ENCODE assay signal across 8 cellular contexts in the genomic region with DNA sequence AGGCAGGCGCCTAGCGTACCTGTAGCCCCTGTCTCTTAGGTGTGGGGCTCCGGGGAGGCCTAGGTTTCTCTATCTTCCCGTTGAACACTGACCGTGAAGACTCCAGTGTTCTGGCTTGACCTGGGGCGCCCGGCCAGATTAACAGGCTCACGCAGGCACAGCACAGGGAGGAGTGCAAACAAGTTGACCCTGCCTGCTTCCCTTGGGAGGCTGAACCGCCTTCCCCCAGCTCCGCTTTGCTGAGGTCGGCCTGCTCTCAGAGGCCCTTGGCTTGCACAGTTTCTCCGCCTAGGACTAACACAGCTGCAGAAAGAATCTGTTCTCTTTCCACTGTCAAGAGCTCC. TPM values are rescaled to one million over a fixed set of nuclear protein-coding genes. Genes with fewer than 3 reads are reported as not detected.
A peak's percentile ranks its signal among the peaks of the same experiment; 100 is the strongest.
DNase-seq lines count a peak whose midpoint lies in the region; ATAC-seq, FAIRE-seq and TF ChIP-seq lines count a peak whose summit lies in the region.

No MANE protein-coding gene starts in this region.

- H3K9me3 Mint-ChIP-seq in activated CD4-positive, alpha-beta memory T cell treated with anti-CD3 and anti-CD28 coated beads, Interleukin-2, amount 10 ng/mL, durations not matched to agents 7 days and 5 days: no peaks in the 10 kb centered on the region

- CTCF ChIA-PET in activated CD4-positive, alpha-beta memory T cell treated with anti-CD3 and anti-CD28 coated beads, Interleukin-2, amount 10 ng/mL, durations not matched to agents 7 days and 5 days (lab: Charles Lee): interaction anchor here (1.1 to 2.3 kb wide), 7 partner anchors 17 to 344 kb away, joined by 3 to 13 read pairs (median 4); partner anchors contain the start of genes FAM136A, MXD1 and SNRPG

- peak overlapping the region; percentile 78 for H3K27ac ChIP-seq in neutrophil

- no peaks in the 10 kb centered on the region for H3K27me3 Mint-ChIP-seq in activated CD4-positive, alpha-beta memory T cell treated with anti-CD3 and anti-CD28 coated beads, Interleukin-2, amount 10 ng/mL, durations not matched to agents 7 days and 5 days

- no peaks in the 10 kb centered on the region for H3K36me3 ChIP-seq in neutrophil

- ATAC-seq in HG03139 (IDR thresholded peaks at IDR 0.05; ENCODE audit: unreplicated experiment) (peak; percentile 11), HG02571 (IDR thresholded peaks at IDR 0.05; ENCODE audit: unreplicated experiment) (no peak)

- no peak for TF ChIP-seq POLR2A in H54 (IDR thresholded peaks at IDR 0.05; ENCODE audit: low read depth, low read length)

- POLR2A ChIA-PET in activated CD4-positive, alpha-beta memory T cell treated with anti-CD3 and anti-CD28 coated beads, Interleukin-2, amount 10 ng/mL, durations not matched to agents 7 days and 5 days (lab: Charles Lee): interaction anchor here (0.6 to 3.9 kb wide), 16 partner anchors 10 to 821 kb away, joined by 3 to 65 read pairs (median 4); partner anchors contain the start of genes AAK1, C2orf42, MXD1 and NFU1

- peaks cover 5% of the 10 kb centered on the region for H3K36me3 Mint-ChIP-seq in activated CD4-positive, alpha-beta memory T cell treated with anti-CD3 and anti-CD28 coated beads, Interleukin-2, amount 10 ng/mL, durations not matched to agents 7 days and 5 days (ENCODE audit: low read depth)

- H3K4me3 ChIP-seq in GM12875 (ENCODE audit: low read depth, low read length) (peak overlapping the region; percentile 79), neutrophil (ENCODE audit: low read depth in 1 of 2, low read length in 1 of 2) (peak overlapping the region; percentile 90 to 97)

- peak overlapping the region; percentile 58 for H3K27ac Mint-ChIP-seq in activated CD4-positive, alpha-beta memory T cell treated with anti-CD3 and anti-CD28 coated beads, Interleukin-2, amount 10 ng/mL, durations not matched to agents 7 days and 5 days

- FAIRE-seq in H54 (lab: Jason Lieb, UNC): no peak

- DNase-seq in activated CD4-positive, alpha-beta memory T cell treated with anti-CD3 and anti-CD28 coated beads, Interleukin-2, amount 10 ng/mL, durations not matched to agents 7 days and 5 days: no peak
- DNase-seq in globus pallidus (ENCODE audit: low spot score): peak; percentile 56
- no peak for DNase-seq in NCI-H2196 (lab: John Stamatoyannopoulos, UW; ENCODE audit: unreplicated experiment)
- no peak for DNase-seq in H54 (ENCODE audit: insufficient read length, low spot score)

- peaks cover 24% of the 10 kb centered on the region for H3K4me1 Mint-ChIP-seq in activated CD4-positive, alpha-beta memory T cell treated with anti-CD3 and anti-CD28 coated beads, Interleukin-2, amount 10 ng/mL, durations not matched to agents 7 days and 5 days

- no peak for TF ChIP-seq CTCF in GM12875 (IDR thresholded peaks at IDR 0.05; ENCODE audit: borderline replicate concordance, insufficient read depth, low read depth, low read length)
- no peak for TF ChIP-seq CTCF in neutrophil (IDR thresholded peaks at IDR 0.05)

- H3K9me3 ChIP-seq in neutrophil: no peaks in the 10 kb centered on the region

- no peaks in the 10 kb centered on the region for H3K27me3 ChIP-seq in neutrophil

- peak overlapping the region; percentile 82 for H3K4me3 Mint-ChIP-seq in activated CD4-positive, alpha-beta memory T cell treated with anti-CD3 and anti-CD28 coated beads, Interleukin-2, amount 10 ng/mL, durations not matched to agents 7 days and 5 days

- peaks cover 28 to 29% of the 10 kb centered on the region in 2 experiments for H3K4me1 ChIP-seq in neutrophil (ENCODE audit: control insufficient read depth in 1 of 2, insufficient read depth in 1 of 2, low read depth in 1 of 2, low read length in 1 of 2)

RNA-seq across cellular contexts. Expression of gene PCYOX1, which starts 0.6 kb away (rescaled TPM):
- 10 to 100 TPM; 14.7 to 16.5 TPM for total RNA-seq in activated CD4-positive, alpha-beta memory T cell treated with anti-CD3 and anti-CD28 coated beads, Interleukin-2, amount 10 ng/mL, durations not matched to agents 7 days and 5 days

RNA-seq across cellular contexts. Expression of gene TIA1, which starts 10.1 kb away (rescaled TPM):
- total RNA-seq in activated CD4-positive, alpha-beta memory T cell treated with anti-CD3 and anti-CD28 coated beads, Interleukin-2, amount 10 ng/mL, durations not matched to agents 7 days and 5 days: 100 to 1,000 TPM; 112 to 116 TPM

RNA-seq across cellular contexts. Expression of gene SNRPG, which starts 35.0 kb away (rescaled TPM):
- 100 to 1,000 TPM; 300 to 315 TPM for total RNA-seq in activated CD4-positive, alpha-beta memory T cell treated with anti-CD3 and anti-CD28 coated beads, Interleukin-2, amount 10 ng/mL, durations not matched to agents 7 days and 5 days

RNA-seq across cellular contexts. Expression of gene FAM136A, which starts 43.4 kb away (rescaled TPM):
- 10 to 100 TPM; 34.1 to 37.4 TPM for total RNA-seq in activated CD4-positive, alpha-beta memory T cell treated with anti-CD3 and anti-CD28 coated beads, Interleukin-2, amount 10 ng/mL, durations not matched to agents 7 days and 5 days
